ENCODE assay signal across 25 cellular contexts in the genomic region with DNA sequence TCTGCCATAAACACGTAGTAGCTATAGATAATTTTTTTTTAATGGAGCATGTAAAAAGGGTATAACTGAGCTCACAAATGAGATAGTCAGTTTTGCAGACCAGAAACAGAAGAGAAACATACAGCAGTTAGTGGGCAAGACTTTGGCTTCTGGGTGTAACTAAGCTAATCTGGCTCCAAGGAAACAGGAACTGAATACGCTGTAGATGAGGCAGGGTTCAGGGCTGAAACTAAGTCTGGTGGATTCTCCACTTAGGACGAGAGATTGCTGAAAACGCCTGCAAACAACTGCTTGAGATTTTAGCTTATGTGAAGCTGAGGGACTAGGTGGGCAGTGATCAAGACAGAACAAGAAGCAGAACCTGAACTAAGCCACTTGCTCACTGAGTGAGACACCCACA.
"Had no signal": no experiment of that assay in that cellular context is flagged by ENCODE, and none has a peak within 500 bp of the region (broad histone marks: within the 10 kb centered on the region; RNA-seq: fewer than 3 reads in every experiment).

No MANE protein-coding gene starts in this region.

- DNase-seq: activated CD4-positive, alpha-beta T cell treated with anti-CD3 and anti-CD28 coated beads for 1 hour; activated CD4-positive, alpha-beta T cell treated with anti-CD3 and anti-CD28 coated beads, Interleukin-2, amount 50 U/mL, for 4 hours; activated naive CD4-positive, alpha-beta T cell treated with Interleukin-2 at 50 U/mL for 16 hours; activated naive CD8-positive, alpha-beta T cell treated with anti-CD3 and anti-CD28 coated beads, Interleukin-2, amount 10 ng/mL, durations not matched to agents 7 days and 5 days; activated T-cell treated with anti-CD3 and anti-CD28 coated beads, Interleukin-2, amount 50 U/mL, for 48 hours; amniotic stem cell; cerebellar nuclear complex; endodermal cell; esophagus squamous epithelium; gastrocnemius medialis; head of caudate nucleus; hypothalamus; left ventricle myocardium superior; mammary epithelial cell; naive thymus-derived CD8-positive, alpha-beta T cell; retina; stimulated activated CD4-positive, alpha-beta T cell treated with anti-CD3 and anti-CD28 coated beads, Interleukin-2, amount 100 ng/mL, for 48 hours; stimulated activated CD8-positive, alpha-beta memory T cell treated with anti-CD3 and anti-CD28 coated beads, Interleukin-4, amount 100 ng/mL, for 48 hours; stimulated activated naive CD4-positive, alpha-beta T cell had no signal

- H3K4me1 Mint-ChIP-seq: activated naive CD8-positive, alpha-beta T cell treated with anti-CD3 and anti-CD28 coated beads, Interleukin-2, amount 10 ng/mL, durations not matched to agents 7 days and 5 days; mesothelial cell of epicardium; naive thymus-derived CD8-positive, alpha-beta T cell had no signal

- H3K27ac Mint-ChIP-seq: activated naive CD8-positive, alpha-beta T cell treated with anti-CD3 and anti-CD28 coated beads, Interleukin-2, amount 10 ng/mL, durations not matched to agents 7 days and 5 days; endodermal cell; mesothelial cell of epicardium; naive thymus-derived CD8-positive, alpha-beta T cell; progenitor cell of endocrine pancreas; type B pancreatic cell had no signal

- H3K4me3 ChIP-seq: breast epithelium, coronary artery, esophagus squamous epithelium, gastrocnemius medialis, thoracic aorta had no signal

- H3K9me3 Mint-ChIP-seq: type B pancreatic cell had no signal

- ATAC-seq: gastrocnemius medialis; left ventricle myocardium superior; naive thymus-derived CD8-positive, alpha-beta T cell had no signal

- H3K36me3 ChIP-seq: breast epithelium, esophagus squamous epithelium, gastrocnemius medialis, thoracic aorta had no signal

- H3K36me3 Mint-ChIP-seq: activated naive CD8-positive, alpha-beta T cell treated with anti-CD3 and anti-CD28 coated beads, Interleukin-2, amount 10 ng/mL, durations not matched to agents 7 days and 5 days; mesothelial cell of epicardium; naive thymus-derived CD8-positive, alpha-beta T cell; type B pancreatic cell had no signal

- H3K27me3 Mint-ChIP-seq: progenitor cell of endocrine pancreas had no signal

- H3K4me3 Mint-ChIP-seq: activated naive CD8-positive, alpha-beta T cell treated with anti-CD3 and anti-CD28 coated beads, Interleukin-2, amount 10 ng/mL, durations not matched to agents 7 days and 5 days; endodermal cell; mesothelial cell of epicardium; naive thymus-derived CD8-positive, alpha-beta T cell; type B pancreatic cell had no signal

- H3K27me3 ChIP-seq: breast epithelium, gastrocnemius medialis had no signal
